In the genomic region with DNA sequence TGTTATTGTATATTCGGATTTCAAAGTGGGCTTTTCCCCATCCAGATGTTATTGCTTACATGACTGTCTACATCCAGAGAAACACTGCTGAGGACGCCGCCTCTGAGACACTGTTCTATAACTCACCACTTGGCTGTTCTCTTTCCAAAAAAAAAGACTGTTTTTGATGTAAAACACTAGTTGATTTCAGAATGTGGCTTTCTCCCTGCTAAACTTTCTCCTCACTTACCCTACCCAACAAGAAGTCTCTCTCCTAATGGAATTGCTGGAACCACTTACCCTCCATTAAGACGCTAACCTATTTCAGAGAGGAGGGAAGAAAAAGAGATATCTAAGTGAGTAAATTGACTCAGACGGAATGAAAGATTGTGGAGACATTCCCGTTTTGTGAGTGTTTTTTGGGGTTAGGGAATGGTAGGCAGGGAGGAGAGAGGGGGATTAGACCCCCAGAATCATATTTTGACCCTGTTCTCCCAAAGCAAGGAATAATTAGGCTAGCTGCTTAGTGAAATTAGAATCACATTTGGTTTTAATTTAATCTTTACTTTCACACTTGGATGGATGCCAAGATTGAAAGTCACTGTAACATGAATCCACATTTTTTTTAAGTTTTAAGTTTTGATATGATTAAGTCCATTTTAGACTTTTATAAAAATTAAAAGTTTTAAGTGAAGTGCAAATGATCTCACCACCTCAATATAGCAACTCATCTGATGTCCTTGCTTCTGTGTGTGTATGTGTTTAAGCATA, we compare ENCODE assay signal across 32 cellular contexts.
DNase-seq lines count a peak whose midpoint lies in the region; ATAC-seq, FAIRE-seq and TF ChIP-seq lines count a peak whose summit lies in the region.
"Had no signal": no experiment of that assay in that cellular context is flagged by ENCODE, and none has a peak within 500 bp of the region (broad histone marks: within the 10 kb centered on the region; RNA-seq: fewer than 3 reads in every experiment).

No MANE protein-coding gene starts in this region.

- H3K14ac ChIP-seq in IMR-90 (replicated peaks; ENCODE audit: low read depth, low read length) = peak overlapping the region; percentile 80

- H3K27ac Mint-ChIP-seq in Calu3 (ENCODE audit: unreplicated experiment) = no peak overlapping the region
- H3K27ac Mint-ChIP-seq: activated CD4-positive, alpha-beta T cell treated with anti-CD3 and anti-CD28 coated beads, Interleukin-2, amount 10 ng/mL, durations not matched to agents 24 days and 14 days; CD8-positive, alpha-beta T cell; natural killer cell; stimulated activated memory B cell treated with anti-CD40 and anti-IgM and Interleukin-4, amounts not matched to agents 10 μg/mL and 1 μg/mL and 100 μg/mL, for 72 hours; T-helper 2 cell treated with Interferon-gamma antibody and Interleukin-4, amounts not matched to agents 5 μg/mL and 100 μg/mL, for 36 hours had no signal

- in situ Hi-C loops in IMR-90 (cut with MboI; ENCODE audit: low sequenced_read_pairs) = no loop called here
- in situ Hi-C loops in transverse colon (cut with MboI; ENCODE audit: low pct_ligation_motif_present in 1 of 4, low pct_unique_long_range_greater_than_20kb in 1 of 4, low sequenced_read_pairs in 3 of 4) = no loop called here
- in situ Hi-C loops in GM13976 (cut with MboI; ENCODE audit: low sequenced_read_pairs, unreplicated experiment) = no loop called here

- H4K8ac ChIP-seq in IMR-90 (ENCODE audit: low read depth in 2 of 2, low read length in 2 of 2) = peak overlapping the region; percentile 16 to 56; a peak in 2 of 4 replicates

- dilution Hi-C loops in IMR-90 (cut with HindIII; ENCODE audit: low sequenced_read_pairs, unreplicated experiment) = no loop called here

- H2BK120ac ChIP-seq in IMR-90 (ENCODE audit: low read depth, low read length) = peak overlapping the region; percentile 52

- H4K5ac ChIP-seq in IMR-90 (ENCODE audit: low read depth, low read length) = peak overlapping the region; percentile 70

- WGBS in IMR-90 (ENCODE audit: extremely low coverage in 2 of 2, insufficient read length in 1 of 2), 2 experiments = no CpG with 5 or more reads among the region's 6 CpGs
- WGBS in transverse colon (ENCODE audit: low coverage in 1 of 2), 2 donors = 67 to 77% methylated on average over 5 to 6 of the region's 6 CpGs

- H2AK5ac ChIP-seq in IMR-90 (ENCODE audit: low read depth, low read length) = peak overlapping the region; percentile 40

- POLR2A ChIA-PET in IMR-90 (lab: Charles Lee; ENCODE audit: unreplicated experiment) = no interaction called here

- no peaks in the 10 kb centered on the region for H4K20me1 ChIP-seq in IMR-90 (ENCODE audit: insufficient read depth, low read length)

- CTCF ChIA-PET in IMR-90 (lab: Yijun Ruan, JAX) (no interaction called here), Calu3 (lab: Charles Lee) (no interaction called here)

- H3K9ac ChIP-seq in IMR-90 (ENCODE audit: low read depth, low read length) = no peak overlapping the region; the same call in 1 of the 2 replicates
- H3K9ac ChIP-seq: KMS-11 had no signal

- H3K4me1 Mint-ChIP-seq in Calu3 (ENCODE audit: low read depth, unreplicated experiment) = peaks cover 24% of the 10 kb centered on the region
- H3K4me1 Mint-ChIP-seq: activated CD4-positive, alpha-beta T cell treated with anti-CD3 and anti-CD28 coated beads, Interleukin-2, amount 10 ng/mL, durations not matched to agents 24 days and 14 days; natural killer cell; stimulated activated memory B cell treated with anti-CD40 and anti-IgM and Interleukin-4, amounts not matched to agents 10 μg/mL and 1 μg/mL and 100 μg/mL, for 72 hours had no signal

- DNase-seq in IMR-90 (peak; percentile 76), left lung (no peak), transverse colon (no peak), GM13976 (ENCODE audit: low spot score) (no peak), foreskin keratinocyte (no peak), Calu3 (no peak)
- DNase-seq: activated CD4-positive, alpha-beta T cell treated with anti-CD3 and anti-CD28 coated beads, Interleukin-2, amount 10 ng/mL, durations not matched to agents 24 days and 14 days; activated naive CD4-positive, alpha-beta T cell; activated T-cell treated with anti-CD3 and anti-CD28 coated beads, Interleukin-2, amount 50 U/mL, for 4 hours; adrenal gland; AML-193; CD8-positive, alpha-beta T cell; DMS153; effector CD4-positive, alpha-beta T cell; kidney glomerular epithelial cell; natural killer cell; NCI-H1436; NCI-H510A; NK-92 treated with Interleukin-12 subunit alpha and Interleukin-12 subunit beta, amount 100 ng/mL, for 24 hours; ovary; spleen; stimulated activated CD4-positive, alpha-beta T cell treated with anti-CD3 and anti-CD28 coated beads, Interleukin-4, amount 100 ng/mL, for 1 hour; WERI-Rb-1 had no signal

- TF ChIP-seq CTCF in IMR-90 (conservative IDR thresholded peaks at IDR 0.05; ENCODE audit: low read depth, low read length) (no peak), left lung (IDR thresholded peaks at IDR 0.05) (no peak), transverse colon (IDR thresholded peaks at IDR 0.05) (no peak), GM13976 (IDR thresholded peaks at IDR 0.05; ENCODE audit: borderline replicate concordance, control extremely low read depth, extremely low read depth, insufficient read depth, missing control alignments) (no peak), foreskin keratinocyte (conservative IDR thresholded peaks at IDR 0.05) (no peak), Calu3 (IDR thresholded peaks at IDR 0.05; ENCODE audit: unreplicated experiment) (no peak)

- H4K91ac ChIP-seq in IMR-90 (ENCODE audit: insufficient read depth, low read depth, low read length) = peak overlapping the region; percentile 36; the same call in 1 of the 2 replicates

- H3K4ac ChIP-seq in IMR-90 (ENCODE audit: low read depth, low read length) = peak overlapping the region; percentile 38; the same call in 1 of the 2 replicates

- H2BK15ac ChIP-seq in IMR-90 (ENCODE audit: low read depth, low read length) = peak overlapping the region; percentile 81; the same call in 1 of the 3 replicates

- H2BK5ac ChIP-seq in IMR-90 (ENCODE audit: low read depth, low read length, poor library complexity, severe bottlenecking) = peak overlapping the region; percentile 72

- H3K23ac ChIP-seq in IMR-90 (ENCODE audit: low read depth, low read length) = peak overlapping the region; percentile 40; the same call in 1 of the 2 replicates

- TF ChIP-seq EP300 in transverse colon (IDR thresholded peaks at IDR 0.05; ENCODE audit: low read depth) = no peak

- no peaks in the 10 kb centered on the region for H3K9me3 Mint-ChIP-seq in Calu3 (ENCODE audit: low read depth, unreplicated experiment)
- H3K9me3 Mint-ChIP-seq: activated CD4-positive, alpha-beta T cell treated with anti-CD3 and anti-CD28 coated beads, Interleukin-2, amount 10 ng/mL, durations not matched to agents 24 days and 14 days; activated T-cell treated with anti-CD3 and anti-CD28 coated beads, Interleukin-2, amount 50 U/mL, for 4 hours; CD8-positive, alpha-beta T cell; stimulated activated memory B cell treated with anti-CD40 and anti-IgM and Interleukin-4, amounts not matched to agents 10 μg/mL and 1 μg/mL and 100 μg/mL, for 72 hours; T-helper 2 cell treated with Interferon-gamma antibody and Interleukin-4, amounts not matched to agents 5 μg/mL and 100 μg/mL, for 36 hours had no signal

- H3K4me2 ChIP-seq in IMR-90 (ENCODE audit: low read depth, low read length) = peak overlapping the region; percentile 50
- H3K4me2 ChIP-seq: KMS-11 had no signal

- no peaks in the 10 kb centered on the region for H3K27me3 ChIP-seq in IMR-90 (ENCODE audit: control insufficient read depth, insufficient read depth, low read length)
- no peaks in the 10 kb centered on the region for H3K27me3 ChIP-seq in left lung
- no peaks in the 10 kb centered on the region for H3K27me3 ChIP-seq in transverse colon
- H3K27me3 ChIP-seq in foreskin keratinocyte = peaks cover 28% of the 10 kb centered on the region
- H3K27me3 ChIP-seq: adrenal gland, ovary, spleen had no signal

- no peak overlapping the region for H2AK9ac ChIP-seq in IMR-90 (replicated peaks; ENCODE audit: low read depth, low read length, poor library complexity)

- H3K4me1 ChIP-seq in IMR-90 (ENCODE audit: control insufficient read depth, insufficient read depth, low read length) (peaks cover 16% of the 10 kb centered on the region), left lung (no peaks in the 10 kb centered on the region), transverse colon (no peaks in the 10 kb centered on the region), foreskin keratinocyte (no peaks in the 10 kb centered on the region)
- H3K4me1 ChIP-seq: adrenal gland, spleen had no signal

- H3K4me3 Mint-ChIP-seq in Calu3 (ENCODE audit: low read depth, unreplicated experiment) = no peak overlapping the region
- H3K4me3 Mint-ChIP-seq: activated CD4-positive, alpha-beta T cell treated with anti-CD3 and anti-CD28 coated beads, Interleukin-2, amount 10 ng/mL, durations not matched to agents 24 days and 14 days; activated T-cell treated with anti-CD3 and anti-CD28 coated beads, Interleukin-2, amount 50 U/mL, for 4 hours; brain; CD8-positive, alpha-beta T cell; natural killer cell; stimulated activated memory B cell treated with anti-CD40 and anti-IgM and Interleukin-4, amounts not matched to agents 10 μg/mL and 1 μg/mL and 100 μg/mL, for 72 hours; T-helper 2 cell treated with Interferon-gamma antibody and Interleukin-4, amounts not matched to agents 5 μg/mL and 100 μg/mL, for 36 hours had no signal

- no peaks in the 10 kb centered on the region for H3K79me1 ChIP-seq in IMR-90 (ENCODE audit: low read depth in 1 of 2, low read length in 2 of 2)

- H3K9me1 ChIP-seq in IMR-90 (ENCODE audit: insufficient read depth, low read length) = peaks cover 7% of the 10 kb centered on the region; the same call in 1 of the 2 replicates

- H3K27ac ChIP-seq in IMR-90 (ENCODE audit: insufficient read depth, low read length) = peak overlapping the region; percentile 89; the same call in 1 of the 2 replicates
- H3K27ac ChIP-seq in left lung = peak overlapping the region in 1 of 2 donors; percentile 50
- peak overlapping the region; percentile 9 to 51 (median 28) for H3K27ac ChIP-seq in transverse colon
- H3K27ac ChIP-seq in foreskin keratinocyte = no peak overlapping the region
- H3K27ac ChIP-seq: KMS-11, ovary, SK-N-MC, WERI-Rb-1 had no signal

- intact Hi-C loops in IMR-90 (cut with micrococcal nuclease) = no loop called here
- intact Hi-C loops in left lung (cut with DNase I) = no loop called here
- intact Hi-C loops in transverse colon (cut with DNase I; ENCODE audit: low total_unique reads) = no loop called here
- intact Hi-C loops in Calu3 (cut with micrococcal nuclease; ENCODE audit: unreplicated experiment) = no loop called here

- no peak overlapping the region for H3K56ac ChIP-seq in IMR-90 (ENCODE audit: extremely low read depth, insufficient read depth, low read length)

- H3K4me3 ChIP-seq in IMR-90 (ENCODE audit: insufficient read depth, low read depth, low read length) (no peak overlapping the region), left lung (no peak overlapping the region), transverse colon (no peak overlapping the region)
- H3K4me3 ChIP-seq: adrenal gland, ovary, SK-N-MC, spleen had no signal

- peak; percentile 89 for ATAC-seq in IMR-90 (ENCODE audit: low read depth)
- peak; percentile 59 for ATAC-seq in left lung
- ATAC-seq in foreskin keratinocyte = no peak
- ATAC-seq: activated T-cell treated with anti-CD3 and anti-CD28 coated beads, Interleukin-2, amount 50 U/mL, for 4 hours; CD8-positive, alpha-beta T cell; natural killer cell; Panc1; stimulated activated memory B cell treated with anti-CD40 and anti-IgM and Interleukin-4, amounts not matched to agents 10 μg/mL and 1 μg/mL and 100 μg/mL, for 72 hours had no signal

- TF ChIP-seq RAD21 in IMR-90 (IDR thresholded peaks at IDR 0.05; ENCODE audit: low read length) = no peak

- H3K27me3 Mint-ChIP-seq in Calu3 (ENCODE audit: unreplicated experiment) = no peaks in the 10 kb centered on the region
- H3K27me3 Mint-ChIP-seq: stimulated activated memory B cell treated with anti-CD40 and anti-IgM and Interleukin-4, amounts not matched to agents 10 μg/mL and 1 μg/mL and 100 μg/mL, for 72 hours had no signal

- no peak for TF ChIP-seq POLR2A in IMR-90 (IDR thresholded peaks at IDR 0.05; ENCODE audit: low read depth, low read length)
- TF ChIP-seq POLR2A in transverse colon (IDR thresholded peaks at IDR 0.05) = no peak

- H3K9me3 ChIP-seq in IMR-90 (ENCODE audit: control insufficient read depth, insufficient read depth, low read length) (no peaks in the 10 kb centered on the region), left lung (no peaks in the 10 kb centered on the region), transverse colon (no peaks in the 10 kb centered on the region)
- H3K9me3 ChIP-seq: adrenal gland, ovary, spleen had no signal

- peak; percentile 63 for FAIRE-seq in endometrium (lab: Jason Lieb, UNC)
- FAIRE-seq: H1, HTR-8/SVneo had no signal

- H2AFZ ChIP-seq in IMR-90 (replicated peaks; ENCODE audit: low read length, poor library complexity) = no peak overlapping the region

- 0 out of 2 replicates have a peak overlapping the region, but pooled peaks have one; percentile 57 for H3K18ac ChIP-seq in IMR-90 (ENCODE audit: low read depth, low read length)

- BruUV-seq in IMR-90 (replicated peaks; lab: Mats Ljungman, UMichigan) (no TSS peak), Calu3 (replicated peaks; lab: Mats Ljungman, UMichigan) (no TSS peak)

- no peaks in the 10 kb centered on the region for H3K36me3 Mint-ChIP-seq in Calu3 (ENCODE audit: insufficient read depth, unreplicated experiment)
- H3K36me3 Mint-ChIP-seq: brain; CD8-positive, alpha-beta T cell; natural killer cell; stimulated activated memory B cell treated with anti-CD40 and anti-IgM and Interleukin-4, amounts not matched to agents 10 μg/mL and 1 μg/mL and 100 μg/mL, for 72 hours had no signal

- peak overlapping the region; percentile 78; the same call in 1 of the 2 replicates for H2BK20ac ChIP-seq in IMR-90 (ENCODE audit: low read depth, low read length)

- H3K36me3 ChIP-seq in IMR-90 (ENCODE audit: control insufficient read depth, insufficient read depth, low read length) = no peaks in the 10 kb centered on the region
- no peaks in the 10 kb centered on the region for H3K36me3 ChIP-seq in left lung
- no peaks in the 10 kb centered on the region for H3K36me3 ChIP-seq in transverse colon
- H3K36me3 ChIP-seq: adrenal gland, ovary, spleen, WERI-Rb-1 had no signal
